1 cellular context compared by ENCODE assay signal in the genomic region with DNA sequence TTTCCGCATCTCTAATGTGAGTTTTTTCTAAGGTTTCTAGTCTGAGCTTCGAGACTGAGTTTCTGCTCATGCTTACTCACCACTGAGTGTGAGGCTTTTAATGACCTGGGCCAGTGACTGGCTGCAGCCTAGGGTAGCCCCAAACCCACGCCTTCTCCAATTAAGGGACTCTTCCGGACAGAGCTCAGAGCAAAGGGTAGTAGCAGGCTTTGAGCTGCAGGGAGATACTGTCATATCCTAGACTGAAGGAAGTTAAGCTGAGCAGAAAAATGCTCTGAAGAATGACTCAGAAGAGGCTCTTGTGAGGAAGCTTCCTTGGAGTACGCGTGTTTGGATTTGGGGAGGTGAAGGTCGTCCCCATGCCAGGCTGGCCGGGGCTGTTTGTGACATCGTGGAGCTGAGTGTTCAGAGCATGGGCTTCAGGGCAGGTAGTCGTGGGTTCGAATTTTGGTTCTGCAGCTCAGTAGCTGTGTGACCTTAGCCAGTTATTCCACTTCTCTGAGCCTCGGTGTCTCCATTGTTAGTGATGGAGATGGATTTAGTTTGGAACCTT.
TF ChIP-seq lines count a peak whose summit lies in the region.

No MANE protein-coding gene starts in this region.

TF ChIP-seq in HepG2, 621 proteins besides CTCF, POLR2A, EP300 and RAD21:
- TF ChIP-seq ZNF768 (CRISPR knock-in tag; IDR thresholded peaks at IDR 0.05) (peak; percentile 74), ZNF260 (CRISPR knock-in tag; IDR thresholded peaks at IDR 0.05; ENCODE audit: borderline replicate concordance, low read depth) (no peak)
